ENCODE assay signal across 8 cellular contexts in genomic region chr15:55917881-55918296, GRCh38.
A peak's percentile ranks its signal among the peaks of the same experiment; 100 is the strongest.
DNase-seq lines count a peak whose midpoint lies in the region; ATAC-seq and TF ChIP-seq lines count a peak whose summit lies in the region.

No MANE protein-coding gene starts in this region.

- intact Hi-C loops in A673 (cut with micrococcal nuclease; ENCODE audit: unreplicated experiment) = loop anchor here (10.0 kb wide), 1 partner anchor 273 kb away; no protein-coding TSS in a partner anchor

- H3K4me3 ChIP-seq in A673 (ENCODE audit: low read depth, low read length, poor library complexity, severe bottlenecking) (no peak overlapping the region), choroid plexus epithelial cell (ENCODE audit: low read depth, low read length) (no peak overlapping the region)

- H3K9me3 ChIP-seq in A673 (ENCODE audit: low read depth, low read length, poor library complexity, severe bottlenecking) = no peaks in the 10 kb centered on the region

- CTCF ChIA-PET in A673 (lab: Charles Lee) (interaction anchor here (0.9 to 1.7 kb wide), 4 partner anchors 11 to 271 kb away, joined by 3 to 7 read pairs (median 4); no protein-coding TSS in a partner anchor), GM10248 (lab: Yijun Ruan, JAX) (interaction anchor here (1.0 to 3.0 kb wide), 7 partner anchors 9 to 72 kb away, joined by 3 to 21 read pairs (median 3); no protein-coding TSS in a partner anchor)

- POLR2A ChIA-PET in A673 (lab: Charles Lee; ENCODE audit: low non-redundant PET) = no interaction called here
- POLR2A ChIA-PET in GM10248 (lab: Yijun Ruan, JAX) = no interaction called here

- ATAC-seq in GM21529 (IDR thresholded peaks at IDR 0.05; ENCODE audit: unreplicated experiment) (no peak), HG02678 (IDR thresholded peaks at IDR 0.05; ENCODE audit: unreplicated experiment) (no peak)

- no peaks in the 10 kb centered on the region for H3K27me3 ChIP-seq in A673 (replicated peaks; ENCODE audit: insufficient read depth, low read depth, low read length, poor library complexity)

- no peak overlapping the region for H3K27ac ChIP-seq in A673 (ENCODE audit: low read depth, low read length, poor library complexity, severe bottlenecking)

- peaks cover 17% of the 10 kb centered on the region for H3K4me1 ChIP-seq in A673 (ENCODE audit: insufficient read depth, low read length, poor library complexity, severe bottlenecking)

- no TSS peak for BruUV-seq in A673 (replicated peaks; lab: Mats Ljungman, UMichigan)

- DNase-seq in A673 (ENCODE audit: low spot score) (peak; percentile 73), GM10248 (ENCODE audit: extremely low spot score) (no peak), NCI-H524 treated with DMSO at 0.1 percent for 48 hours (lab: John Stamatoyannopoulos, UW) (peak; percentile 2), choroid plexus epithelial cell (ENCODE audit: low read depth) (peak; percentile 96), lung microvascular endothelial cell (ENCODE audit: low read depth in 2 of 2) (peak; percentile 75 to 91)
- DNase-seq in activated CD4-positive, alpha-beta T cell treated with anti-CD3 and anti-CD28 coated beads, Interleukin-2, amount 50 U/mL, for 4 hours = no peak

- TF ChIP-seq CTCF in A673 (conservative IDR thresholded peaks at IDR 0.05; ENCODE audit: low read depth, low read length) (peak; percentile 71), GM10248 (IDR thresholded peaks at IDR 0.05; ENCODE audit: control extremely low read depth, extremely low read depth, low read depth, missing control alignments) (peak; percentile 39), choroid plexus epithelial cell (conservative IDR thresholded peaks at IDR 0.05; ENCODE audit: low read depth, low read length) (peak; percentile 70)

- no peaks in the 10 kb centered on the region for H3K36me3 ChIP-seq in A673 (ENCODE audit: insufficient read depth, low read length, poor library complexity, severe bottlenecking)

Comparison
In these comparisons a context has a peak if more than half of its experiments do, and no peak if none do; other contexts are left out.
1. DNase-seq: peak in A673 (single experiment), NCI-H524 treated with DMSO at 0.1 percent for 48 hours (single experiment), choroid plexus epithelial cell (single experiment) and lung microvascular endothelial cell (2 of 2); none in GM10248 (single experiment) and activated CD4-positive, alpha-beta T cell treated with anti-CD3 and anti-CD28 coated beads, Interleukin-2, amount 50 U/mL, for 4 hours (0 of 2).
2. Peak in every context shown above with its lines, with median percentiles within 50 percentile points of each other: CTCF ChIP-seq.